In genomic region chr2:199308567-199308966, GRCh38 we compare ENCODE assay signal across 20 cellular contexts.
A peak's percentile ranks its signal among the peaks of the same experiment; 100 is the strongest.
DNase-seq lines count a peak whose midpoint lies in the region; ATAC-seq and TF ChIP-seq lines count a peak whose summit lies in the region.
"Had no signal": no experiment of that assay in that cellular context is flagged by ENCODE, and none has a peak within 500 bp of the region (broad histone marks: within the 10 kb centered on the region; RNA-seq: fewer than 3 reads in every experiment).

No MANE protein-coding gene starts in this region.

- H3K36me3 ChIP-seq in WERI-Rb-1: peaks cover 25% of the 10 kb centered on the region
- H3K36me3 ChIP-seq: BE2C had no signal

- DNase-seq in WERI-Rb-1 (no peak), glutamatergic neuron (peak; percentile 19), head of caudate nucleus (no peak), NCI-H510A treated with DMSO at 0.1 percent for 48 hours (lab: John Stamatoyannopoulos, UW) (no peak), iPS-NIHi7 (ENCODE audit: extremely low spot score) (no peak)
- DNase-seq in stimulated activated effector memory CD8-positive, alpha-beta T cell treated with anti-CD3 and anti-CD28 coated beads, Interleukin-12 subunit alpha, Interleukin-12 subunit beta, amount 100 ng/mL, for 72 hours (ENCODE audit: low spot score in 2 of 2): no peak
- DNase-seq: ACHN; BE2C; C1 segment of cervical spinal cord; CD4-positive, CD25-positive, alpha-beta regulatory T cell; CD8-positive, alpha-beta memory T cell; COR-L47; DMS 273 treated with DMSO at 0.1 percent for 48 hours; DND-41; EL; GOT3; H7; HFFc6 had no signal

- peaks cover 17% of the 10 kb centered on the region for H3K9me3 Mint-ChIP-seq in glutamatergic neuron (ENCODE audit: unreplicated experiment)
- no peaks in the 10 kb centered on the region for H3K9me3 Mint-ChIP-seq in stimulated activated effector memory CD8-positive, alpha-beta T cell treated with anti-CD3 and anti-CD28 coated beads, Interleukin-12 subunit alpha, Interleukin-12 subunit beta, amount 100 ng/mL, for 72 hours
- H3K9me3 Mint-ChIP-seq: HFFc6 had no signal

- intact Hi-C loops in head of caudate nucleus (cut with DNase I): no loop called here

- peak overlapping the region; percentile 30 for H3K4me3 Mint-ChIP-seq in glutamatergic neuron (ENCODE audit: unreplicated experiment)
- no peak overlapping the region for H3K4me3 Mint-ChIP-seq in stimulated activated effector memory CD8-positive, alpha-beta T cell treated with anti-CD3 and anti-CD28 coated beads, Interleukin-12 subunit alpha, Interleukin-12 subunit beta, amount 100 ng/mL, for 72 hours
- H3K4me3 Mint-ChIP-seq: CD4-positive, CD25-positive, alpha-beta regulatory T cell; CD8-positive, alpha-beta memory T cell; HFFc6 had no signal

- peak; percentile 13 for ATAC-seq in stimulated activated effector memory CD8-positive, alpha-beta T cell treated with anti-CD3 and anti-CD28 coated beads, Interleukin-12 subunit alpha, Interleukin-12 subunit beta, amount 100 ng/mL, for 72 hours
- ATAC-seq: GM12878, HCT116 had no signal

- peaks cover 14% of the 10 kb centered on the region for H3K27me3 Mint-ChIP-seq in glutamatergic neuron (ENCODE audit: unreplicated experiment)
- H3K27me3 Mint-ChIP-seq: CD4-positive, CD25-positive, alpha-beta regulatory T cell; CD8-positive, alpha-beta memory T cell had no signal

- TF ChIP-seq CTCF in WERI-Rb-1 (IDR thresholded peaks at IDR 0.05; ENCODE audit: low read depth, low read length): no peak
- TF ChIP-seq CTCF in glutamatergic neuron (IDR thresholded peaks at IDR 0.05; ENCODE audit: partially characterized antibody, unreplicated experiment): no peak

- no peak overlapping the region for H3K4me3 ChIP-seq in WERI-Rb-1 (ENCODE audit: low read depth, low read length)
- H3K4me3 ChIP-seq: GM12878 had no signal

- H3K27ac ChIP-seq in WERI-Rb-1: peak overlapping the region; percentile 87; the same call in 1 of the 2 replicates

- no peaks in the 10 kb centered on the region for H3K27me3 ChIP-seq in WERI-Rb-1 (ENCODE audit: insufficient read depth, low read depth, severe bottlenecking)
- H3K27me3 ChIP-seq: BE2C had no signal

- H3K36me3 Mint-ChIP-seq in glutamatergic neuron (ENCODE audit: unreplicated experiment): no peaks in the 10 kb centered on the region
- no peaks in the 10 kb centered on the region for H3K36me3 Mint-ChIP-seq in stimulated activated effector memory CD8-positive, alpha-beta T cell treated with anti-CD3 and anti-CD28 coated beads, Interleukin-12 subunit alpha, Interleukin-12 subunit beta, amount 100 ng/mL, for 72 hours
- H3K36me3 Mint-ChIP-seq: CD4-positive, CD25-positive, alpha-beta regulatory T cell; CD8-positive, alpha-beta memory T cell had no signal

- peak overlapping the region; percentile 96 for H3K27ac Mint-ChIP-seq in glutamatergic neuron (ENCODE audit: unreplicated experiment)
- H3K27ac Mint-ChIP-seq in stimulated activated effector memory CD8-positive, alpha-beta T cell treated with anti-CD3 and anti-CD28 coated beads, Interleukin-12 subunit alpha, Interleukin-12 subunit beta, amount 100 ng/mL, for 72 hours: no peak overlapping the region
- H3K27ac Mint-ChIP-seq: CD4-positive, CD25-positive, alpha-beta regulatory T cell; CD8-positive, alpha-beta memory T cell; HFFc6 had no signal

- H3K4me1 Mint-ChIP-seq in glutamatergic neuron (ENCODE audit: low read depth, unreplicated experiment): peaks cover 59% of the 10 kb centered on the region
- no peaks in the 10 kb centered on the region for H3K4me1 Mint-ChIP-seq in stimulated activated effector memory CD8-positive, alpha-beta T cell treated with anti-CD3 and anti-CD28 coated beads, Interleukin-12 subunit alpha, Interleukin-12 subunit beta, amount 100 ng/mL, for 72 hours
- H3K4me1 Mint-ChIP-seq: CD4-positive, CD25-positive, alpha-beta regulatory T cell; CD8-positive, alpha-beta memory T cell had no signal

- H3K9me3 ChIP-seq in WERI-Rb-1 (ENCODE audit: severe bottlenecking): no peaks in the 10 kb centered on the region
- H3K9me3 ChIP-seq: BE2C had no signal
